In the genomic region with DNA sequence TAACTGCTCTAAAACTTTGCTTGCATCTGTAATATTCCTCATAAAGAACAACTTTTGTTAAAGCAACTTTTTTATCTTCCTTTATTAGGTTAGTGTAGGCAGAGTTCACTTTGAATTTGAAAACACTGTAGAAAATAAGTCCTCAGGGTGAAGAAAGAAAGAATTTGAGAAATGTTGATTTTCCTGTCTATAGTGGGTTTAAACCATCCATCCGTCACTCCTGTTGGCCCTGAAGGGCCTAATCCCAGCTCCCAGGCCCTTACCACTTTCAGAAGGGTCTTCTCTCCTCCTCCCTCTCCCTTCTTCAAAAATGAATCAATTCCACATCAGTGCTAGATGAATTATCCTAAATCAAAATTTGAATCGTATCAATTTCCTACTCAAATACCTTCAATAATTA, we compare ENCODE assay signal across 29 cellular contexts.
"Had no signal": no experiment of that assay in that cellular context is flagged by ENCODE, and none has a peak within 500 bp of the region (broad histone marks: within the 10 kb centered on the region; RNA-seq: fewer than 3 reads in every experiment).

No MANE protein-coding gene starts in this region.

- ATAC-seq: activated CD4-positive, CD25-positive, alpha-beta regulatory T cell treated with anti-CD3 and anti-CD28 coated beads, Interleukin-2, amount 50 U/mL, for 24 hours; activated naive CD8-positive, alpha-beta T cell treated with anti-CD3 and anti-CD28 coated beads, Interleukin-2, amount 50 U/mL, for 24 hours; activated T-cell treated with anti-CD3 and anti-CD28 coated beads, Interleukin-2, amount 50 U/mL, for 4 hours; heart right ventricle; left lung; lower lobe of right lung; right cardiac atrium; stimulated activated naive B cell treated with anti-CD40 and anti-IgM and Interleukin-4, amounts not matched to agents 10 μg/mL and 1 μg/mL and 100 μg/mL, for 72 hours had no signal

- H3K36me3 Mint-ChIP-seq: stimulated activated naive B cell treated with anti-CD40 and anti-IgM and Interleukin-4, amounts not matched to agents 10 μg/mL and 1 μg/mL and 100 μg/mL, for 72 hours had no signal

- H3K27ac ChIP-seq: breast epithelium, epithelial cell of prostate, esophagus squamous epithelium, heart right ventricle, left lung, lower lobe of right lung, suprapubic skin, tibial nerve, VCaP had no signal

- H3K27me3 Mint-ChIP-seq: activated naive CD8-positive, alpha-beta T cell treated with anti-CD3 and anti-CD28 coated beads, Interleukin-2, amount 50 U/mL, for 24 hours; central memory CD8-positive, alpha-beta T cell; dendritic cell treated with granulocyte-macrophage colony-stimulating factor and Interleukin-4, amounts not matched to agents 40 ng/mL and 50 ng/mL, for 4 days; stimulated activated naive B cell treated with anti-CD40 and anti-IgM and Interleukin-4, amounts not matched to agents 10 μg/mL and 1 μg/mL and 100 μg/mL, for 72 hours had no signal

- H3K4me3 Mint-ChIP-seq: activated naive CD8-positive, alpha-beta T cell treated with anti-CD3 and anti-CD28 coated beads, Interleukin-2, amount 50 U/mL, for 24 hours; activated T-cell treated with anti-CD3 and anti-CD28 coated beads, Interleukin-2, amount 50 U/mL, for 4 hours; central memory CD8-positive, alpha-beta T cell; dendritic cell treated with granulocyte-macrophage colony-stimulating factor and Interleukin-4, amounts not matched to agents 40 ng/mL and 50 ng/mL, for 4 days; neural crest cell; stimulated activated naive B cell treated with anti-CD40 and anti-IgM and Interleukin-4, amounts not matched to agents 10 μg/mL and 1 μg/mL and 100 μg/mL, for 72 hours had no signal

- H3K4me1 ChIP-seq: breast epithelium, lower lobe of right lung had no signal

- H3K36me3 ChIP-seq: breast epithelium, esophagus squamous epithelium, heart right ventricle, left lung, lower lobe of right lung, suprapubic skin, tibial nerve had no signal

- H3K9me3 ChIP-seq: breast epithelium, esophagus squamous epithelium, heart right ventricle, left lung, lower lobe of right lung, suprapubic skin, tibial nerve had no signal

- DNase-seq: activated CD4-positive, alpha-beta T cell treated with anti-CD3 and anti-CD28 coated beads for 48 hours; activated CD4-positive, alpha-beta T cell treated with anti-CD3 and anti-CD28 coated beads, Interleukin-2, amount 50 U/mL, for 48 hours; activated CD8-positive, alpha-beta memory T cell treated with anti-CD3 and anti-CD28 coated beads, Interleukin-2, amount 50 U/mL, for 48 hours; activated naive CD4-positive, alpha-beta T cell treated with Interleukin-2 at 50 U/mL for 16 hours; activated naive CD8-positive, alpha-beta T cell treated with anti-CD3 and anti-CD28 coated beads, Interleukin-2, amount 50 U/mL, for 24 hours; activated T-cell treated with anti-CD3 and anti-CD28 coated beads, Interleukin-2, amount 50 U/mL, for 4 hours; effector CD4-positive, alpha-beta T cell; esophagus squamous epithelium; foreskin melanocyte; heart right ventricle; kidney glomerular epithelial cell; left lung; lower lobe of right lung; posterior cingulate gyrus; right cardiac atrium; stimulated activated CD4-positive, alpha-beta T cell treated with anti-CD3 and anti-CD28 coated beads, Interleukin-15, amount 100 ng/mL, for 24 hours; stimulated activated CD4-positive, alpha-beta T cell treated with anti-CD3 and anti-CD28 coated beads, Interleukin-2, amount 100 ng/mL, for 24 hours; stimulated activated naive B cell treated with anti-CD40 and anti-IgM and Interleukin-4, amounts not matched to agents 10 μg/mL and 1 μg/mL and 100 μg/mL, for 72 hours; T-helper 1 cell had no signal

- H3K9me3 Mint-ChIP-seq: activated naive CD8-positive, alpha-beta T cell treated with anti-CD3 and anti-CD28 coated beads, Interleukin-2, amount 50 U/mL, for 24 hours; activated T-cell treated with anti-CD3 and anti-CD28 coated beads, Interleukin-2, amount 50 U/mL, for 4 hours; activated T-helper 2 cell treated with anti-CD3 and anti-CD28 coated beads, Interferon-gamma antibody, Interleukin-2, Interleukin-4, amounts not matched to agents 10 μg/mL and 5 μg/mL and 100 μg/mL, durations not matched to agents 14 hours and 24 hours and 36 hours; central memory CD8-positive, alpha-beta T cell; dendritic cell treated with granulocyte-macrophage colony-stimulating factor and Interleukin-4, amounts not matched to agents 40 ng/mL and 50 ng/mL, for 4 days; neural crest cell; stimulated activated naive B cell treated with anti-CD40 and anti-IgM and Interleukin-4, amounts not matched to agents 10 μg/mL and 1 μg/mL and 100 μg/mL, for 72 hours had no signal

- H3K27me3 ChIP-seq: breast epithelium, esophagus squamous epithelium, heart right ventricle, left lung, suprapubic skin, tibial nerve had no signal

- H3K27ac Mint-ChIP-seq: activated naive CD8-positive, alpha-beta T cell treated with anti-CD3 and anti-CD28 coated beads, Interleukin-2, amount 50 U/mL, for 24 hours; activated T-helper 2 cell treated with anti-CD3 and anti-CD28 coated beads, Interferon-gamma antibody, Interleukin-2, Interleukin-4, amounts not matched to agents 10 μg/mL and 5 μg/mL and 100 μg/mL, durations not matched to agents 14 hours and 24 hours and 36 hours; dendritic cell treated with granulocyte-macrophage colony-stimulating factor and Interleukin-4, amounts not matched to agents 40 ng/mL and 50 ng/mL, for 4 days; stimulated activated naive B cell treated with anti-CD40 and anti-IgM and Interleukin-4, amounts not matched to agents 10 μg/mL and 1 μg/mL and 100 μg/mL, for 72 hours had no signal

- H3K4me3 ChIP-seq: breast epithelium, esophagus squamous epithelium, heart right ventricle, left lung, lower lobe of right lung, suprapubic skin, tibial nerve had no signal
